Comparison of ENCODE assay signal across 16 cellular contexts in the genomic region with DNA sequence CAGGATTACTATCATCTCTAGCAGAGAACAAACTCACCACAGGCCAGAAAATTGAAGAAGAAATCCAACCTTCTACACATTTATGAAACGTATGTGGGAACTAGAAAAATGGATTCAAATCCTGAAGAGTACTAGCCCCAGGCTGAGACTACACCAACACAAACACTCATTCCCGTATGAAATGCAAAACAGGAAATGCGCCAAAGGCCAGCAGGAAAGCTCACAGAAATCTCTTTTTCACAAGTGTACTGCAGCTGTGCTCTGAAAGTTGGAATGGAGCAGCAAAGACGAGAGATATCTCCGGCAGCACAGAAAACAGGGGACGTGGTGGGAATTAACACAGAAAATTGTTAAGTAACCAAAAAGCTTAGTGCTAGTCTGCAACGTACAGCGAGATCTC.
DNase-seq lines count a peak whose midpoint lies in the region; ATAC-seq and TF ChIP-seq lines count a peak whose summit lies in the region.
"Had no signal": no experiment of that assay in that cellular context is flagged by ENCODE, and none has a peak within 500 bp of the region (broad histone marks: within the 10 kb centered on the region; RNA-seq: fewer than 3 reads in every experiment).

No MANE protein-coding gene starts in this region.

- H3K36me3 Mint-ChIP-seq in activated naive CD4-positive, alpha-beta T cell treated with anti-CD3 and anti-CD28 coated beads, Interleukin-2, amount 50 U/mL, for 72 hours = peaks cover 0 to 2% of the 10 kb centered on the region in 2 donors

- no peak overlapping the region for H3K27ac Mint-ChIP-seq in activated naive CD4-positive, alpha-beta T cell treated with anti-CD3 and anti-CD28 coated beads, Interleukin-2, amount 50 U/mL, for 72 hours

- no peak for TF ChIP-seq POLR2A in thyroid gland (IDR thresholded peaks at IDR 0.05)

- no peak overlapping the region; the same call in 1 of the 2 replicates for H3K4me3 ChIP-seq in HUES6 (ENCODE audit: low read depth, low read length)
- no peak overlapping the region for H3K4me3 ChIP-seq in cardiac fibroblast (replicated peaks in 1 of 2; ENCODE audit: low read depth in 2 of 2, low read length in 2 of 2)
- H3K4me3 ChIP-seq in hepatocyte = no peak overlapping the region
- H3K4me3 ChIP-seq in retinal pigment epithelial cell (ENCODE audit: low read length) = no peak overlapping the region
- H3K4me3 ChIP-seq in thyroid gland (replicated peaks in 1 of 3) = no peak overlapping the region
- H3K4me3 ChIP-seq: stomach had no signal

- H3K9me3 ChIP-seq in HUES6 (ENCODE audit: control insufficient read depth, insufficient read depth, low read depth, low read length) = peaks cover 4% of the 10 kb centered on the region; the same call in 1 of the 2 replicates
- no peaks in the 10 kb centered on the region for H3K9me3 ChIP-seq in hepatocyte (ENCODE audit: low read depth)
- H3K9me3 ChIP-seq in thyroid gland = no peaks in the 10 kb centered on the region
- H3K9me3 ChIP-seq: stomach had no signal

- TF ChIP-seq CTCF in cardiac fibroblast (IDR thresholded peaks at IDR 0.05; ENCODE audit: low read depth, low read length) (no peak), hepatocyte (IDR thresholded peaks at IDR 0.05; ENCODE audit: poor library complexity) (no peak), retinal pigment epithelial cell (conservative IDR thresholded peaks at IDR 0.05; ENCODE audit: low read depth, low read length) (no peak), thyroid gland (IDR thresholded peaks at IDR 0.05) (no peak)

- H3K9me2 ChIP-seq in hepatocyte (replicated peaks; ENCODE audit: insufficient read depth) = no peaks in the 10 kb centered on the region
- H3K9me2 ChIP-seq: SK-N-SH had no signal

- H2AFZ ChIP-seq in hepatocyte = peak overlapping the region; percentile 33

- WGBS in hepatocyte (ENCODE audit: low lambda C conversion rate, missing lambda C conversion rate) = 50% methylated on average over 8 of the region's 8 CpGs
- 52 to 60% methylated on average over 8 of the region's 8 CpGs for WGBS in thyroid gland, 2 donors

- H3K9ac ChIP-seq in HUES6 (ENCODE audit: low read length) = no peak overlapping the region
- H3K9ac ChIP-seq: SK-N-SH had no signal

- intact Hi-C loops in thyroid gland (cut with DNase I) = no loop called here

- no peak for ATAC-seq in activated naive CD4-positive, alpha-beta T cell treated with anti-CD3 and anti-CD28 coated beads, Interleukin-2, amount 50 U/mL, for 72 hours
- ATAC-seq: HCT116 had no signal

- no peaks in the 10 kb centered on the region for H4K20me1 ChIP-seq in hepatocyte (ENCODE audit: insufficient read depth, poor library complexity, severe bottlenecking)

- DNase-seq in cardiac fibroblast (ENCODE audit: low read depth in 2 of 2) (peak; percentile 2 to 22), hepatocyte (ENCODE audit: low spot score) (peak; percentile 16), retinal pigment epithelial cell (ENCODE audit: low read depth) (peak; percentile 26), thyroid gland (no peak)
- no peak for DNase-seq in activated naive CD4-positive, alpha-beta T cell treated with anti-CD3 and anti-CD28 coated beads, Interleukin-2, amount 50 U/mL, for 72 hours (ENCODE audit: low spot score in 2 of 2)
- no peak for DNase-seq in stimulated activated naive CD4-positive, alpha-beta T cell (lab: John Stamatoyannopoulos, UW)
- no peak for DNase-seq in activated effector memory CD4-positive, alpha-beta T cell treated with Interleukin-2 at 50 U/mL for 16 hours
- DNase-seq: activated CD4-positive, CD25-positive, alpha-beta regulatory T cell treated with anti-CD3 and anti-CD28 coated beads, Interleukin-2, amount 50 U/mL, for 72 hours; KG1; NCI-H2081 treated with DMSO at 0.1 percent for 48 hours; NCI-H524; SK-N-SH; stomach; T-helper 9 cell had no signal

- H3K27me3 ChIP-seq in HUES6 (ENCODE audit: control insufficient read depth, insufficient read depth, low read length) = no peaks in the 10 kb centered on the region
- no peaks in the 10 kb centered on the region for H3K27me3 ChIP-seq in hepatocyte
- no peaks in the 10 kb centered on the region for H3K27me3 ChIP-seq in thyroid gland
- H3K27me3 ChIP-seq: stomach had no signal

- H3K9me3 Mint-ChIP-seq in activated naive CD4-positive, alpha-beta T cell treated with anti-CD3 and anti-CD28 coated beads, Interleukin-2, amount 50 U/mL, for 72 hours = peaks cover 2 to 10% of the 10 kb centered on the region in 2 donors

- no peaks in the 10 kb centered on the region for H3K36me3 ChIP-seq in HUES6 (ENCODE audit: control insufficient read depth, insufficient read depth, low read length)
- H3K36me3 ChIP-seq in hepatocyte (replicated peaks; ENCODE audit: insufficient read depth, low read depth) = no peaks in the 10 kb centered on the region
- no peaks in the 10 kb centered on the region for H3K36me3 ChIP-seq in thyroid gland
- H3K36me3 ChIP-seq: stomach had no signal

- H3K79me2 ChIP-seq in hepatocyte = no peaks in the 10 kb centered on the region

- no peaks in the 10 kb centered on the region; the same call in 1 of the 2 replicates for H3K4me1 ChIP-seq in HUES6 (ENCODE audit: control insufficient read depth, insufficient read depth, low read length)
- peaks cover 2% of the 10 kb centered on the region for H3K4me1 ChIP-seq in hepatocyte (ENCODE audit: insufficient read depth)
- no peaks in the 10 kb centered on the region for H3K4me1 ChIP-seq in thyroid gland
- H3K4me1 ChIP-seq: stomach had no signal

- H3K27ac ChIP-seq in HUES6 (ENCODE audit: low read depth, low read length) = peak overlapping the region; percentile 62; the same call in 1 of the 2 replicates
- H3K27ac ChIP-seq in hepatocyte = peak overlapping the region; percentile 52
- H3K27ac ChIP-seq in thyroid gland = no peak overlapping the region
- H3K27ac ChIP-seq: stomach had no signal

- peak overlapping the region; percentile 40 for H3K4me2 ChIP-seq in hepatocyte
- H3K4me2 ChIP-seq: SK-N-SH had no signal

Comparison
In these comparisons a context has a peak if more than half of its experiments do, and no peak if none do; other contexts are left out.
1. H3K27ac ChIP-seq: peak in HUES6 (single experiment) and hepatocyte (single experiment); none in thyroid gland (0 of 3).
2. DNase-seq: peak in cardiac fibroblast (2 of 2), hepatocyte (single experiment) and retinal pigment epithelial cell (single experiment); none in thyroid gland (0 of 2), activated naive CD4-positive, alpha-beta T cell treated with anti-CD3 and anti-CD28 coated beads, Interleukin-2, amount 50 U/mL, for 72 hours (0 of 2), stimulated activated naive CD4-positive, alpha-beta T cell (0 of 6) and activated effector memory CD4-positive, alpha-beta T cell treated with Interleukin-2 at 50 U/mL for 16 hours (single experiment).